In the genomic region with DNA sequence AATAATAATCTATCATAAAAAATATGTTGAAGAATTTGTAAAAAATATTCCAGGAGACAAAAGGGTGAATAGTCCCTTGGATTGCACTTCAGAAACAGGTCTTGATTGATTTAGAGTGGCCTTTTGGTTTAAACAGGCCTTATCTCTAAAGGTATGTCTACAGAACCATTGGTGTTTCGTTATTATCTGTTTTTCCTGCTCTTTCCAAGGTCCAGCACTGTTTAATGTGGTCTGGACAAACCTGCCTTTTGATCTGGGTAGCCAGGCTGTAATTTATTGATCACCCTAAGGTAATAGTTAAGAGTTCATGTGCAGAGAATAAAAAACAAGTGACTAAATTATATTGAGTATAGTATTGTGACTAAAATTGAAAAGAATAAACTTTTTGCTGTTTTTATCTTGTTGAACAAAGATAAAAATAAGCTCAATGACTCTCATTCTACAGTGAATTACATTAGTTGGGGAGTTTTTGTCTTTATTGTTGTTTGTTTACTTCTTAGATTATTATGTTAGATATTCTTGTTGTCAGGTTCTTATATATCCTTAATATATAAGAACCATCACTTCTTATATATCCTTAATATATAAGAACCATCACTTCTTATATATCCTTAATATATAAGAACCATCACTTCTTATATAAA, we compare ENCODE assay signal across 1 cellular context.
TF ChIP-seq lines count a peak whose summit lies in the region.

No MANE protein-coding gene starts in this region.

TF ChIP-seq in HepG2, 621 proteins besides CTCF, POLR2A, EP300 and RAD21 (continued from another document and continues in another):
- TF ChIP-seq, protein P1, sequence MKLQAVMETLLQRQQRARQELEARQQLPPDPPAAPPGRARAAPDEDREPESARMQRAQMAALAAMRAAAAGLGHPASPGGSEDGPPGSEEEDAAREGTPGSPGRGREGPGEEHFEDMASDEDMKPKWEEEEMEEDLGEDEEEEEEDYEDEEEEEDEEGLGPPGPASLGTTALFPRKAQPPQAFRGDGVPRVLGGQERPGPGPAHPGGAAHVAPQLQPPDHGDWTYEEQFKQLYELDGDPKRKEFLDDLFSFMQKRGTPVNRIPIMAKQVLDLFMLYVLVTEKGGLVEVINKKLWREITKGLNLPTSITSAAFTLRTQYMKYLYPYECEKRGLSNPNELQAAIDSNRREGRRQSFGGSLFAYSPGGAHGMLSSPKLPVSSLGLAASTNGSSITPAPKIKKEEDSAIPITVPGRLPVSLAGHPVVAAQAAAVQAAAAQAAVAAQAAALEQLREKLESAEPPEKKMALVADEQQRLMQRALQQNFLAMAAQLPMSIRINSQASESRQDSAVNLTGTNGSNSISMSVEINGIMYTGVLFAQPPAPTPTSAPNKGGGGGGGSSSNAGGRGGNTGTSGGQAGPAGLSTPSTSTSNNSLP (IDR thresholded peaks at IDR 0.05; ENCODE audit: low read depth, low read length): peak; percentile 97
- TF ChIP-seq ZNF292 (CRISPR knock-in tag; IDR thresholded peaks at IDR 0.05; ENCODE audit: borderline replicate concordance, low read depth) (no peak), MAFF (IDR thresholded peaks at IDR 0.05; ENCODE audit: low read depth, low read length) (no peak), NFIB (CRISPR knock-in tag; IDR thresholded peaks at IDR 0.05; ENCODE audit: borderline replicate concordance) (no peak), SMAD9 (CRISPR knock-in tag; IDR thresholded peaks at IDR 0.05) (no peak), ZNF335 (CRISPR knock-in tag; IDR thresholded peaks at IDR 0.05) (no peak; the same call in 1 of the 2 replicates), TBX2 (CRISPR knock-in tag; IDR thresholded peaks at IDR 0.05; ENCODE audit: borderline replicate concordance) (peak; percentile 66), TARDBP (CRISPR knock-in tag; IDR thresholded peaks at IDR 0.05) (peak; percentile 71; the same call in 1 of the 2 replicates), KDM4B (CRISPR knock-in tag; IDR thresholded peaks at IDR 0.05) (no peak), ZBTB21 (CRISPR knock-in tag; IDR thresholded peaks at IDR 0.05) (peak; percentile 44; the same call in 1 of the 2 replicates), TEAD3 (CRISPR knock-in tag; optimal IDR thresholded peaks at IDR 0.05; ENCODE audit: borderline replicate concordance) (peak; percentile 95), ASH2L (IDR thresholded peaks at IDR 0.05; ENCODE audit: insufficient read length, low read depth, low read length) (peak; percentile 55), HNRNPUL1 (IDR thresholded peaks at IDR 0.05; ENCODE audit: low read depth, low read length) (no peak), ZBTB40 (IDR thresholded peaks at IDR 0.05) (no peak), ZBTB40 (CRISPR knock-in tag; IDR thresholded peaks at IDR 0.05) (no peak), GLI4 (CRISPR knock-in tag; IDR thresholded peaks at IDR 0.05; ENCODE audit: borderline replicate concordance) (no peak), AHDC1 (CRISPR knock-in tag; IDR thresholded peaks at IDR 0.05; ENCODE audit: borderline replicate concordance) (peak; percentile 91; the same call in 1 of the 2 replicates), MZF1 (CRISPR knock-in tag; IDR thresholded peaks at IDR 0.05; ENCODE audit: borderline replicate concordance) (no peak), RXRB (CRISPR knock-in tag; IDR thresholded peaks at IDR 0.05; ENCODE audit: borderline replicate concordance) (peak; percentile 88), ZIK1 (CRISPR knock-in tag; IDR thresholded peaks at IDR 0.05; ENCODE audit: borderline replicate concordance, low read depth) (no peak), ARNT2 (CRISPR knock-in tag; IDR thresholded peaks at IDR 0.05; ENCODE audit: low read depth) (no peak), HOXA3 (CRISPR knock-in tag; IDR thresholded peaks at IDR 0.05) (peak; percentile 63), ZNF792 (CRISPR knock-in tag; IDR thresholded peaks at IDR 0.05) (peak; percentile 56; the same call in 1 of the 2 replicates), CREB3 (CRISPR knock-in tag; IDR thresholded peaks at IDR 0.05) (no peak)
- TF ChIP-seq, protein P2, sequence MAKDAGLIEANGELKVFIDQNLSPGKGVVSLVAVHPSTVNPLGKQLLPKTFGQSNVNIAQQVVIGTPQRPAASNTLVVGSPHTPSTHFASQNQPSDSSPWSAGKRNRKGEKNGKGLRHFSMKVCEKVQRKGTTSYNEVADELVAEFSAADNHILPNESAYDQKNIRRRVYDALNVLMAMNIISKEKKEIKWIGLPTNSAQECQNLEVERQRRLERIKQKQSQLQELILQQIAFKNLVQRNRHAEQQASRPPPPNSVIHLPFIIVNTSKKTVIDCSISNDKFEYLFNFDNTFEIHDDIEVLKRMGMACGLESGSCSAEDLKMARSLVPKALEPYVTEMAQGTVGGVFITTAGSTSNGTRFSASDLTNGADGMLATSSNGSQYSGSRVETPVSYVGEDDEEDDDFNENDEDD (CRISPR knock-in tag; IDR thresholded peaks at IDR 0.05; ENCODE audit: borderline replicate concordance): no peak
- TF ChIP-seq, protein P3, sequence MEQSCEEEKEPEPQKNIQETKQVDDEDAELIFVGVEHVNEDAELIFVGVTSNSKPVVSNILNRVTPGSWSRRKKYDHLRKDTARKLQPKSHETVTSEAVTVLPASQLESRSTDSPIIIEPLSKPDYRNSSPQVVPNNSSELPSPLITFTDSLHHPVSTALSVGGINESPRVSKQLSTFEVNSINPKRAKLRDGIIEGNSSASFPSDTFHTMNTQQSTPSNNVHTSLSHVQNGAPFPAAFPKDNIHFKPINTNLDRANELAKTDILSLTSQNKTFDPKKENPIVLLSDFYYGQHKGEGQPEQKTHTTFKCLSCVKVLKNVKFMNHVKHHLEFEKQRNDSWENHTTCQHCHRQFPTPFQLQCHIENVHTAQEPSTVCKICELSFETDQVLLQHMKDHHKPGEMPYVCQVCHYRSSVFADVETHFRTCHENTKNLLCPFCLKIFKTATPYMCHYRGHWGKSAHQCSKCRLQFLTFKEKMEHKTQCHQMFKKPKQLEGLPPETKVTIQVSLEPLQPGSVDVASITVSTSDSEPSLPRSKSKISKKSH (CRISPR knock-in tag; IDR thresholded peaks at IDR 0.05; ENCODE audit: borderline replicate concordance): no peak
- TF ChIP-seq, protein P4, sequence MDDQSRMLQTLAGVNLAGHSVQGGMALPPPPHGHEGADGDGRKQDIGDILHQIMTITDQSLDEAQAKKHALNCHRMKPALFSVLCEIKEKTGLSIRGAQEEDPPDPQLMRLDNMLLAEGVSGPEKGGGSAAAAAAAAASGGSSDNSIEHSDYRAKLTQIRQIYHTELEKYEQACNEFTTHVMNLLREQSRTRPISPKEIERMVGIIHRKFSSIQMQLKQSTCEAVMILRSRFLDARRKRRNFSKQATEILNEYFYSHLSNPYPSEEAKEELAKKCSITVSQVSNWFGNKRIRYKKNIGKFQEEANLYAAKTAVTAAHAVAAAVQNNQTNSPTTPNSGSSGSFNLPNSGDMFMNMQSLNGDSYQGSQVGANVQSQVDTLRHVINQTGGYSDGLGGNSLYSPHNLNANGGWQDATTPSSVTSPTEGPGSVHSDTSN (CRISPR knock-in tag; IDR thresholded peaks at IDR 0.05; ENCODE audit: borderline replicate concordance): no peak
- TF ChIP-seq, protein P5, sequence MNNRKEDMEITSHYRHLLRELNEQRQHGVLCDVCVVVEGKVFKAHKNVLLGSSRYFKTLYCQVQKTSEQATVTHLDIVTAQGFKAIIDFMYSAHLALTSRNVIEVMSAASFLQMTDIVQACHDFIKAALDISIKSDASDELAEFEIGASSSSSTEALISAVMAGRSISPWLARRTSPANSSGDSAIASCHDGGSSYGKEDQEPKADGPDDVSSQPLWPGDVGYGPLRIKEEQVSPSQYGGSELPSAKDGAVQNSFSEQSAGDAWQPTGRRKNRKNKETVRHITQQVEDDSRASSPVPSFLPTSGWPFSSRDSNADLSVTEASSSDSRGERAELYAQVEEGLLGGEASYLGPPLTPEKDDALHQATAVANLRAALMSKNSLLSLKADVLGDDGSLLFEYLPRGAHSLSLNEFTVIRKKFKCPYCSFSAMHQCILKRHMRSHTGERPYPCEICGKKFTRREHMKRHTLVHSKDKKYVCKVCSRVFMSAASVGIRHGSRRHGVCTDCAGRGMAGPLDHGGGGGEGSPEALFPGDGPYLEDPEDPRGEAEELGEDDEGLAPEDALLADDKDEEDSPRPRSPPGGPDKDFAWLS (CRISPR knock-in tag; IDR thresholded peaks at IDR 0.05; ENCODE audit: borderline replicate concordance): no peak
